ENCODE assay signal across 9 cellular contexts in the genomic region with DNA sequence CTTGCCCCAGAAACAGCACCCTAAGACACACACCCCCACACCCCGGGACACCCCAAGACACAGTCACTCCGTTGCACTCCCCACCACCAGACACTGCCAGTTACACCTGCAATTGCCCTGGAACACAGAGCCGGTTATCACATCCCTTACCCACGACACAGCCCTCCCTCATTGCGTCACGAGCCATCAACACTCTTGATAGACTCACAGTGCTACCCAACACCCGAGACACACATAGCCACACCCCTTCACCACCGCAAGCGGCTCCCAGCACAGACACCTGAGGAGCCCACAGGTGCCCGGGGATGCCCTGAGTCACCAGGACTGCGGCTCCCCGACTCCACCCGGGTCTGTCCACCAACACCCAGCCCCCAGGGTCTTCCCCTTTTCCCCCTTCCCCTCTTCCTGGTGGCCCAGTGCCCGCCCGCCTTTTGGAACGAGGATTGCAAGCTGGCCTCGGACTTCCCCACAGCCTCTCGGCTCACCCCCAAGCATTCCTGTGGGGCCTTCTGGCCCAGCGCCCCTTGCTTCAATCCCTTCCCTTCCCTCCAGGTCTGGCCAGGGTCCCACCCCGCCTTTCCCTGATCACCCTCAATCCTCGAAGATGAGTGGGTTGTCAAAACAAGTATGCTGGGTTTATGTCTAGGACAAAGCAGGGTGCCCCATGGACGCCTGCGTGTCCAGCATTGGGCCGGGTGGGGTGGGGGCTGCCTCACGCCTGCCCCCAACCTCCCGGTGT. TPM values are rescaled to one million over a fixed set of nuclear protein-coding genes. Genes with fewer than 3 reads are reported as not detected.
A peak's percentile ranks its signal among the peaks of the same experiment; 100 is the strongest.
DNase-seq lines count a peak whose midpoint lies in the region; ATAC-seq and TF ChIP-seq lines count a peak whose summit lies in the region.
"Had no signal": no experiment of that assay in that cellular context is flagged by ENCODE, and none has a peak within 500 bp of the region (broad histone marks: within the 10 kb centered on the region; RNA-seq: fewer than 3 reads in every experiment).

No MANE protein-coding gene starts in this region.

- H2AFZ ChIP-seq in fibroblast of lung (ENCODE audit: low read length), result no peak overlapping the region

- no peaks in the 10 kb centered on the region for H3K27me3 ChIP-seq in fibroblast of lung (ENCODE audit: control insufficient read depth, insufficient read depth, low read length)

- H3K36me3 ChIP-seq in fibroblast of lung (ENCODE audit: control insufficient read depth, insufficient read depth, low read length), result peaks cover 20% of the 10 kb centered on the region

- peaks cover 19% of the 10 kb centered on the region for H3K4me1 ChIP-seq in fibroblast of lung (ENCODE audit: control insufficient read depth, extremely low read depth, insufficient read depth, low read length)

- TF ChIP-seq CTCF in GM10266 (IDR thresholded peaks at IDR 0.05; ENCODE audit: control insufficient read depth, insufficient read depth, low read depth, missing control alignments) (no peak), fibroblast of lung (conservative IDR thresholded peaks at IDR 0.05 in 1 of 2, IDR thresholded peaks at IDR 0.05 in 1 of 2; ENCODE audit: low read depth in 1 of 2, low read length in 2 of 2) (no peak)

- no peak overlapping the region for H3K9ac ChIP-seq in fibroblast of lung (ENCODE audit: insufficient read depth, low read length)

- H3K79me2 ChIP-seq in fibroblast of lung (ENCODE audit: control insufficient read depth, insufficient read depth, low read length), result no peaks in the 10 kb centered on the region

- peak overlapping the region; percentile 33 for H3K4me2 ChIP-seq in fibroblast of lung (ENCODE audit: extremely low read depth, insufficient read depth, low read length)

- H3K9me3 ChIP-seq in fibroblast of lung (ENCODE audit: control insufficient read depth, insufficient read depth, low read depth, low read length), result no peaks in the 10 kb centered on the region
- H3K9me3 ChIP-seq: psoas muscle had no signal

- H4K20me1 ChIP-seq in fibroblast of lung (ENCODE audit: control insufficient read depth, extremely low read depth, insufficient read depth, low read length), result no peaks in the 10 kb centered on the region

- H3K4me3 ChIP-seq in fibroblast of lung (replicated peaks in 1 of 4; ENCODE audit: control extremely low read depth in 1 of 4, insufficient read depth in 1 of 4, low read depth in 3 of 4, low read length in 4 of 4), result peak overlapping the region in 1 of 4 experiments; percentile 17
- H3K4me3 ChIP-seq: psoas muscle had no signal

- H3K27ac ChIP-seq in fibroblast of lung (ENCODE audit: insufficient read depth, low read length), result peak overlapping the region; percentile 37
- H3K27ac ChIP-seq: psoas muscle had no signal

- DNase-seq in 8988T (peak; percentile 59), GM10266 (ENCODE audit: extremely low spot score) (peak; percentile 33), SIG-M5 (lab: John Stamatoyannopoulos, UW) (peak; percentile 41), fibroblast of lung (ENCODE audit: low read depth in 2 of 2) (peak; percentile 72 to 92), NCI-H2227 treated with DMSO at 0.1 percent for 48 hours (lab: John Stamatoyannopoulos, UW) (no peak)
- DNase-seq in stimulated activated CD8-positive, alpha-beta memory T cell treated with anti-CD3 and anti-CD28 coated beads, Interleukin-7, amount 100 ng/mL, for 4 hours (ENCODE audit: low read depth in 2 of 2), result peak; percentile 26 to 55
- DNase-seq in activated T-cell treated with anti-CD3 and anti-CD28 coated beads, Interleukin-2, amount 50 U/mL, for 48 hours, result no peak

- ATAC-seq in GM19452 (IDR thresholded peaks at IDR 0.05; ENCODE audit: unreplicated experiment), result no peak
- ATAC-seq: psoas muscle had no signal

RNA-seq across cellular contexts. Expression of a gene that starts 1.7 kb away (rescaled TPM):
- 9.7 and 18.7 TPM in 2 replicates for total RNA-seq in fibroblast of lung
- polyA plus RNA-seq in fibroblast of lung, result 0.67 and 2.3 TPM in 2 replicates
- 5.2 and 9.9 TPM in 2 replicates for polyA plus RNA-seq in fibroblast of lung (2012)
- polyA minus RNA-seq in fibroblast of lung (ENCODE audit: low replicate concordance), result 0.52 and 3.4 TPM in 2 replicates

RNA-seq across cellular contexts. Expression of a gene that starts 19.1 kb away (rescaled TPM):
- 80.1 and 129 TPM in 2 replicates for total RNA-seq in fibroblast of lung
- polyA plus RNA-seq in fibroblast of lung, result 57.3 and 72.5 TPM in 2 replicates
- 106 and 144 TPM in 2 replicates for polyA plus RNA-seq in fibroblast of lung (2012)
- 45.0 and 58.4 TPM in 2 replicates for polyA minus RNA-seq in fibroblast of lung (ENCODE audit: low replicate concordance)

RNA-seq across cellular contexts. Expression of a gene that starts 41.4 kb away (rescaled TPM):
- 77.3 and 87.7 TPM in 2 replicates for total RNA-seq in fibroblast of lung
- polyA plus RNA-seq in fibroblast of lung, result 87.3 and 148 TPM in 2 replicates
- 69.4 and 112 TPM in 2 replicates for polyA plus RNA-seq in fibroblast of lung (2012)
- 85.1 and 207 TPM in 2 replicates for polyA minus RNA-seq in fibroblast of lung (ENCODE audit: low replicate concordance)

RNA-seq across cellular contexts. Expression of a gene that starts 43.7 kb away (rescaled TPM):
- total RNA-seq in fibroblast of lung, result 125 and 141 TPM in 2 replicates
- polyA plus RNA-seq in fibroblast of lung, result 43.2 and 45.3 TPM in 2 replicates
- 101 and 112 TPM in 2 replicates for polyA plus RNA-seq in fibroblast of lung (2012)
- 172 and 209 TPM in 2 replicates for polyA minus RNA-seq in fibroblast of lung (ENCODE audit: low replicate concordance)

RNA-seq across cellular contexts. Expression of a gene that starts 52.6 kb away (rescaled TPM):
- total RNA-seq in fibroblast of lung, result 20.5 and 34.0 TPM in 2 replicates
- polyA plus RNA-seq in fibroblast of lung, result 73.4 and 109 TPM in 2 replicates
- polyA plus RNA-seq in fibroblast of lung (2012), result 103 and 161 TPM in 2 replicates
- polyA minus RNA-seq in fibroblast of lung (ENCODE audit: low replicate concordance), result 344 and 409 TPM in 2 replicates

Comparison
In these comparisons a context has a peak if more than half of its experiments do, and no peak if none do; other contexts are left out.
1. DNase-seq: peak in 8988T (single experiment), GM10266 (single experiment), SIG-M5 (single experiment), fibroblast of lung (2 of 2) and stimulated activated CD8-positive, alpha-beta memory T cell treated with anti-CD3 and anti-CD28 coated beads, Interleukin-7, amount 100 ng/mL, for 4 hours (2 of 2); none in activated T-cell treated with anti-CD3 and anti-CD28 coated beads, Interleukin-2, amount 50 U/mL, for 48 hours (0 of 2) and NCI-H2227 treated with DMSO at 0.1 percent for 48 hours (single experiment).